8 cellular contexts compared by ENCODE assay signal in the genomic region with DNA sequence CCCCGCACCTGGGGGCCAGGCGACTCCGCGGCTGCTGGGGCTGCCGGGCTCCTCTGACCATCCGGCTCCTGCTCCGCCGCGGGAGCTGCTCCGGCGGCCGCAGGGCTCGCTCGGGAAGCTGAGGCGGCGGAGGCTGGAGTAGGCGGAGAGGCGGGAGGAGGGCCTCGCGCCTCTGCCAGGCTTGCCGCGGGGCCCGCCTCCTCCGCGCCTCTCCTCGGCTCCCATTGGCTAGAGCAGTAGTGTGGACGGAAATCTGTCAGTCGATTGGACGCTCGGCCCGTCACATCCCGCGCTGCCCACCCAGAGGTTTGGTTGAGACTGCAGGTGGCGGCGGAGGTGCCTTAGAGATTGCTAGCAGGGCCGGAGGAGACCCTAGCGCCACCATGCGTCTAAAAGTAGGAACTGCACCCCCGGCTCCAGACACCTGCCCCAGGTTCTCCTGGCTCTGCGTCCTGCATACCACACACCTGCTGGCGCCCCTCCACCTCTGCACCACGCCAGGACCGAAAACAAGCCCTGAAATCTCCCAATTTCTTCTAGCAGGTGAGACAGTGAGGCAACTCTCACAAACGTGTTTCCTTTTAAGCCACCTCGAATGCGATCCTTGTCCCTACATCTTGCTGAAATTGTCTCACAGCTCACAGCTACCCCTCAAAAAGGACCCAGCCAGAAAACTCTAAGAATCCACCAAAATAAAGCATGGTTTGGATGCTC. TPM values are rescaled to one million over a fixed set of nuclear protein-coding genes. Genes with fewer than 3 reads are reported as not detected.
DNase-seq lines count a peak whose midpoint lies in the region; ATAC-seq and TF ChIP-seq lines count a peak whose summit lies in the region.

A gene (minus strand): TSS at position 152 of the 714 bp plus-strand sequence. CDS start 91 bp downstream, at position 61.

- H3K27ac ChIP-seq in right cardiac atrium (ENCODE audit: low read length) (no peak within 1 kb of the TSS), aorta (ENCODE audit: low read depth in 1 of 2, low read length in 2 of 2) (no peak within 1 kb of the TSS)

- ATAC-seq in HG02884 (IDR thresholded peaks at IDR 0.05; ENCODE audit: unreplicated experiment) (peak; percentile 99), right cardiac atrium (peak; percentile 100), aorta (ENCODE audit: low FRiP score) (peak; percentile 100)

- no peaks in the 10 kb centered on the region for H3K9me3 ChIP-seq in right cardiac atrium (ENCODE audit: control insufficient read depth, low read length)
- H3K9me3 ChIP-seq in aorta (ENCODE audit: control insufficient read depth, low read length) = no peaks in the 10 kb centered on the region

- under 1% methylated on average over 46 of the region's 46 CpGs for WGBS in right cardiac atrium
- WGBS in aorta, 2 donors = 1% methylated on average over 34 to 46 of the region's 46 CpGs

- DNase-seq in GM13977 (ENCODE audit: low spot score) (peak; percentile 98), NCI-H146 treated with DMSO at 0.1 percent for 48 hours (lab: John Stamatoyannopoulos, UW; ENCODE audit: unreplicated experiment) (peak; percentile 97), amygdala (lab: John Stamatoyannopoulos, UW) (peak; percentile 66 to 99 (median 97)), right cardiac atrium (peak; percentile 99 to 100 (median 100)), putamen (ENCODE audit: low spot score) (peak; percentile 98), aorta (peak; percentile 99 to 100)

- in situ Hi-C loops in GM13977 (cut with MboI; ENCODE audit: low pct_unique_long_range_greater_than_20kb, low sequenced_read_pairs, unreplicated experiment) = loop anchor here (25.0 kb wide), 1 partner anchor 381 kb away; a partner anchor contains a TSS

- TF ChIP-seq CTCF in GM13977 (IDR thresholded peaks at IDR 0.05; ENCODE audit: extremely low read depth, insufficient read depth, missing control alignments) = peak; percentile 90

- peak within 1 kb of the TSS; percentile 93 for H3K4me3 ChIP-seq in right cardiac atrium (ENCODE audit: low read length)
- peak within 1 kb of the TSS; percentile 74 to 88 for H3K4me3 ChIP-seq in aorta (ENCODE audit: low read length in 2 of 2)

- H3K4me1 ChIP-seq in right cardiac atrium (ENCODE audit: control insufficient read depth, insufficient read depth, low read length) (no peaks in the 10 kb centered on the region), aorta (ENCODE audit: control insufficient read depth in 1 of 2, insufficient read depth in 2 of 2, low read length in 2 of 2) (no peaks in the 10 kb centered on the region)

- H3K27me3 ChIP-seq in right cardiac atrium (ENCODE audit: control insufficient read depth, insufficient read depth) (no peaks in the 10 kb centered on the region), aorta (ENCODE audit: control insufficient read depth in 1 of 2, insufficient read depth in 2 of 2, low read length in 1 of 2) (no peaks in the 10 kb centered on the region)

- no peaks in the 10 kb centered on the region for H3K36me3 ChIP-seq in aorta (ENCODE audit: control insufficient read depth in 1 of 2, insufficient read depth in 2 of 2, low read length in 1 of 2)

- intact Hi-C loops in T-helper 1 cell treated with Interleukin-12 subunit alpha and Interleukin-12 subunit beta and Interleukin-4 antibody, amounts not matched to agents 30 ng/mL and 1 ng/mL, for 36 hours (cut with micrococcal nuclease) = loop anchor here (1.0 to 5.0 kb wide), 16 partner anchors 17 to 728 kb away; a partner anchor contains a TSS
- intact Hi-C loops in right cardiac atrium (cut with DNase I) (loop anchor here in 1 of 4 donors (10.0 kb wide), 1 partner anchor 199 kb away; a partner anchor contains a TSS), aorta (cut with DNase I) (loop anchor here in 1 of 2 donors (2.0 to 10.0 kb wide), 3 partner anchors 51 to 371 kb away; a partner anchor contains a TSS)

RNA-seq across cellular contexts. Expression of the gene that starts here (rescaled TPM):
- 10.6 and 13.4 TPM in 2 replicates for total RNA-seq in T-helper 1 cell treated with Interleukin-12 subunit alpha and Interleukin-12 subunit beta and Interleukin-4 antibody, amounts not matched to agents 30 ng/mL and 1 ng/mL, for 36 hours
- total RNA-seq in right cardiac atrium (1 to 10 TPM; 4.8 to 5.5 (median 4.9) TPM), aorta (10 to 100 TPM in 1 of 2 donors, 1 to 10 TPM in 1; 7.9 to 13.9 TPM)
- polyA plus RNA-seq in right cardiac atrium (1.9 TPM), aorta (1 to 10 TPM in 1 of 2 donors, under 1 TPM in 1; 0.50 to 3.1 TPM)
